Comparison of ENCODE assay signal across 8 cellular contexts in the genomic region with DNA sequence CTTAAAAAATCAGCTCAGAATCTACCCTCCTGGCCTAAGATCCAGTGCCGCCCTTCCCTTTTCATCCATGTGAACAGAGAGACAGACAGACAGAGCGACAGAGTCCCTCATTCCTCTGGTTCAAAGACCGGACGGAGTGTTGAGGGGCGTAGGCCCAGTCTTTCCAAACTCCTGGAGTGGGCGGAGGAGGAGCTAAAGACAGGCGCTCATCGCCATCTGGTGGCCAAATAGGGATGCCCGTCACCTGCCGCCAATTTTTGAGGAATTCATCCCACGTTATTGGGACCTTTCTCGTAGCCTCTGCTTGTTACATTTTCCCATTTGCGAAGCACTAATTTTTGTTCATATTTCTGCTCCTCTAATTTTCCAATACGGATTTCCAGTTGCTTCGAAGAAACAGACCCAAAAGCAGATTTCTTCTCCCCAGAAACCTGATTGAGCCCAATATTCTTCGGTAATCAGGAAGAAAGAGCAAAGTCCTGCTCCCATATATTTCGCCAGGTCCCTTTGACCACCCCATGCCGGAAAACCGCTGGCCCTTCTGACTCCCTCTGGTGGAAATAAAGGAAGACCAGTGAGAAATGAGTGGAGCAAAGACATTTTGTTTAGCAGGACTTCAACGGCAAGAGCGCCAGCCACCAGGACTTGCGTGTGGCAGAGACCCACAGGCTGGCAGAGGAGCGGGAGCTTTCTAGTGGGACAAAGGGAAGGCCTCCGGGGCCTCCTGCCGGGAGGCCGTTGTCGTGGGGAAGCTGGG.
A peak's percentile ranks its signal among the peaks of the same experiment; 100 is the strongest.
DNase-seq lines count a peak whose midpoint lies in the region; TF ChIP-seq lines count a peak whose summit lies in the region.

No MANE protein-coding gene starts in this region.

- H3K9me3 ChIP-seq in endodermal cell (ENCODE audit: control insufficient read depth, low read length): peaks cover 12% of the 10 kb centered on the region

- DNase-seq in SIG-M5 treated with dmso at 0.1 percent for 504 hours (lab: John Stamatoyannopoulos, UW; ENCODE audit: unreplicated experiment) (peak; percentile 69), SIG-M5 (lab: John Stamatoyannopoulos, UW) (no peak), HPDE6-E6E7 (ENCODE audit: extremely low spot score) (peak; percentile 76), NOMO-1 treated with DMSO at 0.1 percent for 48 hours (lab: John Stamatoyannopoulos, UW; ENCODE audit: unreplicated experiment) (peak; percentile 47), endodermal cell (peak; percentile 93), mesothelial cell of epicardium (ENCODE audit: low spot score in 2 of 2, unreplicated experiment in 2 of 2) (peak; percentile 46 to 82)
- peak in 2 of 3 experiments; percentile 31 to 34 for DNase-seq in activated CD8-positive, alpha-beta memory T cell treated with anti-CD3 and anti-CD28 coated beads for 48 hours (ENCODE audit: low read depth in 2 of 3, low spot score in 2 of 3)
- peak; percentile 20 to 33 for DNase-seq in stimulated activated CD8-positive, alpha-beta memory T cell treated with anti-CD3 and anti-CD28 coated beads, Interleukin-15, amount 100 ng/mL, for 4 hours (ENCODE audit: low read depth in 2 of 2)

- no peak overlapping the region for H3K27ac ChIP-seq in endodermal cell (ENCODE audit: low read depth, low read length)

- TF ChIP-seq CTCF in endodermal cell (conservative IDR thresholded peaks at IDR 0.05) (peak; percentile 94), mesothelial cell of epicardium (IDR thresholded peaks at IDR 0.05; ENCODE audit: unreplicated experiment) (peak; percentile 86)

- no peaks in the 10 kb centered on the region for H3K36me3 ChIP-seq in endodermal cell (ENCODE audit: control insufficient read depth, insufficient read depth, low read length)

- peak overlapping the region; percentile 41 for H3K4me3 ChIP-seq in endodermal cell (ENCODE audit: low read length)

- H3K4me3 Mint-ChIP-seq in endodermal cell: peak overlapping the region; percentile 72
- H3K4me3 Mint-ChIP-seq in mesothelial cell of epicardium: peak overlapping the region; percentile 86

- no peak overlapping the region for H3K9ac ChIP-seq in endodermal cell (ENCODE audit: extremely low read depth, low read length, poor library complexity, severe bottlenecking)

- H3K4me1 ChIP-seq in endodermal cell (ENCODE audit: control insufficient read depth, insufficient read depth, low read length): no peaks in the 10 kb centered on the region

- H3K4me1 Mint-ChIP-seq in endodermal cell (peaks cover 5% of the 10 kb centered on the region), mesothelial cell of epicardium (peaks cover 25% of the 10 kb centered on the region)

- peaks cover 10% of the 10 kb centered on the region for H3K27me3 Mint-ChIP-seq in endodermal cell (ENCODE audit: insufficient read depth)
- peaks cover 17% of the 10 kb centered on the region for H3K27me3 Mint-ChIP-seq in mesothelial cell of epicardium (ENCODE audit: low read depth)

- H3K36me3 Mint-ChIP-seq in endodermal cell (ENCODE audit: low read depth) (no peaks in the 10 kb centered on the region), mesothelial cell of epicardium (no peaks in the 10 kb centered on the region)

- peaks cover 20% of the 10 kb centered on the region for H3K9me3 Mint-ChIP-seq in endodermal cell
- H3K9me3 Mint-ChIP-seq in mesothelial cell of epicardium: peaks cover 16% of the 10 kb centered on the region

- WGBS in endodermal cell (ENCODE audit: insufficient coverage in 1 of 2, insufficient read length in 1 of 2), 2 experiments: 26 to 31% methylated on average over 23 to 27 of the region's 27 CpGs

- H3K27ac Mint-ChIP-seq in endodermal cell: no peak overlapping the region
- H3K27ac Mint-ChIP-seq in mesothelial cell of epicardium: no peak overlapping the region

- H3K27me3 ChIP-seq in endodermal cell (ENCODE audit: control insufficient read depth, insufficient read depth, low read length, poor library complexity, severe bottlenecking): peaks cover 8% of the 10 kb centered on the region
